ENCODE assay signal across 24 cellular contexts in genomic region chr12:107642240-107642639, GRCh38.
"Had no signal": no experiment of that assay in that cellular context is flagged by ENCODE, and none has a peak within 500 bp of the region (broad histone marks: within the 10 kb centered on the region; RNA-seq: fewer than 3 reads in every experiment).

No MANE protein-coding gene starts in this region.

- ATAC-seq: activated CD8-positive, alpha-beta T cell treated with anti-CD3 and anti-CD28 coated beads, Interleukin-2, amount 10 ng/mL, durations not matched to agents 7 days and 5 days; Panc1 had no signal

- H3K9me3 Mint-ChIP-seq: activated CD4-positive, alpha-beta T cell treated with anti-CD3 and anti-CD28 coated beads, Interleukin-2, amount 10 ng/mL, durations not matched to agents 7 days and 5 days; activated naive CD8-positive, alpha-beta T cell treated with anti-CD3 and anti-CD28 coated beads, Interleukin-2, amount 10 ng/mL, durations not matched to agents 7 days and 5 days; activated T-cell treated with anti-CD3 and anti-CD28 coated beads, Interleukin-2, amount 50 U/mL, for 24 hours; activated T-helper 2 cell treated with anti-CD3 and anti-CD28 coated beads, Interferon-gamma antibody, Interleukin-2, Interleukin-4, amounts not matched to agents 10 μg/mL and 5 μg/mL and 100 μg/mL, durations not matched to agents 14 hours and 24 hours and 36 hours had no signal

- H3K27me3 ChIP-seq: ascending aorta, SJCRH30 had no signal

- H3K9me3 ChIP-seq: ascending aorta, MG63, SJCRH30 had no signal

- H3K27ac Mint-ChIP-seq: activated CD4-positive, alpha-beta T cell treated with anti-CD3 and anti-CD28 coated beads, Interleukin-2, amount 10 ng/mL, durations not matched to agents 7 days and 5 days; activated CD8-positive, alpha-beta T cell treated with anti-CD3 and anti-CD28 coated beads, Interleukin-2, amount 10 ng/mL, durations not matched to agents 7 days and 5 days; activated naive CD8-positive, alpha-beta T cell treated with anti-CD3 and anti-CD28 coated beads, Interleukin-2, amount 10 ng/mL, durations not matched to agents 7 days and 5 days; activated T-cell treated with anti-CD3 and anti-CD28 coated beads, Interleukin-2, amount 50 U/mL, for 24 hours; activated T-helper 2 cell treated with anti-CD3 and anti-CD28 coated beads, Interferon-gamma antibody, Interleukin-2, Interleukin-4, amounts not matched to agents 10 μg/mL and 5 μg/mL and 100 μg/mL, durations not matched to agents 14 hours and 24 hours and 36 hours had no signal

- H3K27me3 Mint-ChIP-seq: activated CD4-positive, alpha-beta T cell treated with anti-CD3 and anti-CD28 coated beads, Interleukin-2, amount 10 ng/mL, durations not matched to agents 7 days and 5 days; activated naive CD8-positive, alpha-beta T cell treated with anti-CD3 and anti-CD28 coated beads, Interleukin-2, amount 10 ng/mL, durations not matched to agents 7 days and 5 days; activated T-cell treated with anti-CD3 and anti-CD28 coated beads, Interleukin-2, amount 50 U/mL, for 24 hours had no signal

- FAIRE-seq: TTC549 had no signal

- H3K4me1 Mint-ChIP-seq: activated CD4-positive, alpha-beta T cell treated with anti-CD3 and anti-CD28 coated beads, Interleukin-2, amount 10 ng/mL, durations not matched to agents 7 days and 5 days had no signal

- DNase-seq: activated CD4-positive, alpha-beta T cell treated with anti-CD3 and anti-CD28 coated beads, Interleukin-2, amount 10 ng/mL, durations not matched to agents 7 days and 5 days; activated CD4-positive, alpha-beta T cell treated with anti-CD3 and anti-CD28 coated beads, Interleukin-2, amount 50 U/mL, for 48 hours; activated CD8-positive, alpha-beta T cell treated with anti-CD3 and anti-CD28 coated beads, Interleukin-2, amount 10 ng/mL, durations not matched to agents 7 days and 5 days; activated naive CD4-positive, alpha-beta T cell treated with anti-CD3 and anti-CD28 coated beads, Interleukin-2, amount 50 U/mL, for 16 hours; activated naive CD8-positive, alpha-beta T cell treated with anti-CD3 and anti-CD28 coated beads, Interleukin-2, amount 10 ng/mL, durations not matched to agents 7 days and 5 days; activated T-cell treated with anti-CD3 and anti-CD28 coated beads, Interleukin-2, amount 50 U/mL, for 24 hours; Karpas-422; KBM-7; MG63; NCI-H1048; NCI-H1694; NCI-H1930; NCI-H2081 treated with DMSO at 0.1 percent for 48 hours; NCI-H510A; NCI-H526; NCI-H774; SHP77; SJCRH30; T1000 had no signal

- H3K27ac ChIP-seq: ascending aorta, SJCRH30, SK-N-MC had no signal

- H3K36me3 ChIP-seq: ascending aorta, MG63, SJCRH30 had no signal

- H3K4me3 ChIP-seq: ascending aorta, MG63, SJCRH30, SK-N-MC had no signal

- H3K4me1 ChIP-seq: ascending aorta had no signal

- H3K4me3 Mint-ChIP-seq: activated CD4-positive, alpha-beta T cell treated with anti-CD3 and anti-CD28 coated beads, Interleukin-2, amount 10 ng/mL, durations not matched to agents 7 days and 5 days; activated CD8-positive, alpha-beta T cell treated with anti-CD3 and anti-CD28 coated beads, Interleukin-2, amount 10 ng/mL, durations not matched to agents 7 days and 5 days; activated naive CD8-positive, alpha-beta T cell treated with anti-CD3 and anti-CD28 coated beads, Interleukin-2, amount 10 ng/mL, durations not matched to agents 7 days and 5 days; activated T-cell treated with anti-CD3 and anti-CD28 coated beads, Interleukin-2, amount 50 U/mL, for 24 hours had no signal
